ENCODE assay signal across 1 cellular context in genomic region chr3:50194128-50194902, GRCh38.
TF ChIP-seq lines count a peak whose summit lies in the region.

No MANE protein-coding gene starts in this region.

TF ChIP-seq in WTC11, 78 proteins besides CTCF, POLR2A, EP300 and RAD21 (continued from another document):
- TF ChIP-seq ESRRA (CRISPR knock-in tag; IDR thresholded peaks at IDR 0.05; ENCODE audit: borderline replicate concordance) (no peak), PREB (CRISPR knock-in tag; IDR thresholded peaks at IDR 0.05; ENCODE audit: borderline replicate concordance) (0 out of 2 replicates have a peak, but pooled peaks have one; percentile 66), MAX (CRISPR knock-in tag; IDR thresholded peaks at IDR 0.05) (peak; percentile 94), E2F5 (CRISPR knock-in tag; IDR thresholded peaks at IDR 0.05) (0 out of 2 replicates have a peak, but pooled peaks have one; percentile 44), ZNF232 (CRISPR knock-in tag; IDR thresholded peaks at IDR 0.05) (peak; percentile 78), ZBTB21 (CRISPR knock-in tag; IDR thresholded peaks at IDR 0.05; ENCODE audit: borderline replicate concordance) (peak; percentile 88; the same call in 1 of the 2 replicates), NR1H2 (CRISPR knock-in tag; IDR thresholded peaks at IDR 0.05) (no peak)
TF ChIP-seq in WTC11: peak in this region for 14.
